Comparison of ENCODE assay signal across 13 cellular contexts in genomic region chrX:327660-328126, GRCh38. TPM values are rescaled to one million over a fixed set of nuclear protein-coding genes. Genes with fewer than 3 reads are reported as not detected.
DNase-seq lines count a peak whose midpoint lies in the region; ATAC-seq, FAIRE-seq and TF ChIP-seq lines count a peak whose summit lies in the region.
"Had no signal": no experiment of that assay in that cellular context is flagged by ENCODE, and none has a peak within 500 bp of the region (broad histone marks: within the 10 kb centered on the region; RNA-seq: fewer than 3 reads in every experiment).

No MANE protein-coding gene starts in this region.

- H3K9ac ChIP-seq in HepG2 (ENCODE audit: insufficient read depth, low read depth, low read length): no peak overlapping the region

- no peaks in the 10 kb centered on the region for H4K20me1 ChIP-seq in HepG2 (ENCODE audit: insufficient read depth, low read length)

- CTCF ChIA-PET in HepG2 (lab: Yijun Ruan, JAX; ENCODE audit: low intra/inter-chr PET ratio, low total read pairs): no interaction called here

- H3K4me2 ChIP-seq in HepG2 (ENCODE audit: low read depth, low read length): no peak overlapping the region

- FAIRE-seq in HepG2 (lab: Jason Lieb, UNC): no peak

- in situ Hi-C loops in HepG2 (cut with HindIII; ENCODE audit: extremely low pct_ligation_motif_present, low pct_unique_long_range_greater_than_20kb): no loop called here

- TF ChIP-seq POLR2A in heart left ventricle (IDR thresholded peaks at IDR 0.05): no peak
- TF ChIP-seq POLR2A in HepG2 (IDR thresholded peaks at IDR 0.05; ENCODE audit: insufficient read depth in 1 of 2, low read depth in 2 of 2, low read length in 2 of 2): no peak

- WGBS in heart left ventricle, 4 donors: 87 to 90% (median 88%) methylated on average over 31 to 33 of the region's 33 CpGs
- 42% methylated on average over 8 of the region's 33 CpGs for WGBS in HepG2 (ENCODE audit: low lambda C conversion rate)

- H3K36me3 ChIP-seq in heart left ventricle (peaks cover 0 to under 1% (median 0%) of the 10 kb centered on the region in 9 donors), right atrium auricular region (no peaks in the 10 kb centered on the region), HepG2 (replicated peaks in 1 of 2; ENCODE audit: control insufficient read depth in 1 of 2, insufficient read depth in 2 of 2, low read length in 2 of 2) (no peaks in the 10 kb centered on the region), H7 (replicated peaks; ENCODE audit: control insufficient read depth, insufficient read depth, low read length) (no peaks in the 10 kb centered on the region)

- H3K79me2 ChIP-seq in HepG2 (ENCODE audit: insufficient read depth, low read length): no peaks in the 10 kb centered on the region

- H2AFZ ChIP-seq in HepG2 (ENCODE audit: low read length): no peak overlapping the region

- POLR2A ChIA-PET in HepG2 (lab: Yijun Ruan, JAX): no interaction called here

- H3K9me3 ChIP-seq in heart left ventricle (no peaks in the 10 kb centered on the region), right atrium auricular region (no peaks in the 10 kb centered on the region), HepG2 (ENCODE audit: low read length) (no peaks in the 10 kb centered on the region)

- TF ChIP-seq RAD21 in HepG2 (CRISPR knock-in tag; IDR thresholded peaks at IDR 0.05): no peak

- no peak for TF ChIP-seq CTCF in heart left ventricle (IDR thresholded peaks at IDR 0.05)
- no peak for TF ChIP-seq CTCF in right atrium auricular region (IDR thresholded peaks at IDR 0.05)
- no peak for TF ChIP-seq CTCF in HepG2 (CRISPR knock-in tag; IDR thresholded peaks at IDR 0.05)

- no peak overlapping the region for H3K27ac ChIP-seq in heart left ventricle
- no peak overlapping the region for H3K27ac ChIP-seq in right atrium auricular region
- H3K27ac ChIP-seq in HepG2 (ENCODE audit: extremely low read length, insufficient read depth, low read length): no peak overlapping the region

- H3K4me3 ChIP-seq in heart left ventricle (no peak overlapping the region), right atrium auricular region (no peak overlapping the region), HepG2 (replicated peaks in 1 of 3; ENCODE audit: insufficient read depth in 1 of 3, low read depth in 2 of 3, low read length in 3 of 3) (no peak overlapping the region), H7 (ENCODE audit: insufficient read depth, low read depth, low read length) (no peak overlapping the region)

- ATAC-seq in heart left ventricle (no peak), HepG2 (no peak)
- ATAC-seq: HCT116 had no signal

- peaks cover 0 to 25% (median 5%) of the 10 kb centered on the region in 9 donors for H3K27me3 ChIP-seq in heart left ventricle
- no peaks in the 10 kb centered on the region for H3K27me3 ChIP-seq in right atrium auricular region
- H3K27me3 ChIP-seq in HepG2 (ENCODE audit: control insufficient read depth in 1 of 2, insufficient read depth in 2 of 2, low read length in 2 of 2): peaks cover 0 to 4% of the 10 kb centered on the region in 2 experiments; a peak in 1 of 5 replicates
- H3K27me3 ChIP-seq in H7 (ENCODE audit: control insufficient read depth, insufficient read depth, low read length): peaks cover 5% of the 10 kb centered on the region; the same call in 1 of the 2 replicates

- no TSS peak for BruUV-seq in HepG2 (replicated peaks; lab: Mats Ljungman, UMichigan)

- intact Hi-C loops in heart left ventricle (cut with DNase I): no loop called here
- intact Hi-C loops in HepG2 (cut with micrococcal nuclease; ENCODE audit: unreplicated experiment): loop anchor here (10.0 kb wide), 1 partner anchor 47 kb away; no protein-coding TSS in a partner anchor
- intact Hi-C loops in posterior vena cava (cut with DNase I): no loop called here

- TF ChIP-seq EP300 in HepG2 (IDR thresholded peaks at IDR 0.05; ENCODE audit: low read depth in 2 of 2, low read length in 2 of 2) (no peak), HepG2 (CRISPR knock-in tag; IDR thresholded peaks at IDR 0.05; ENCODE audit: borderline replicate concordance) (no peak)

- H3K4me1 ChIP-seq in heart left ventricle (peaks cover 0 to 16% (median 8%) of the 10 kb centered on the region in 12 donors), right atrium auricular region (peaks cover 0 to 25% of the 10 kb centered on the region in 2 donors), HepG2 (ENCODE audit: insufficient read depth, low read length) (peaks cover 34% of the 10 kb centered on the region)

- peak in 4 of 5 donors; percentile 14 to 55 (median 18) for DNase-seq in heart left ventricle
- no peak for DNase-seq in right atrium auricular region (ENCODE audit: low spot score)
- DNase-seq in HepG2 (ENCODE audit: low spot score): no peak
- peak; percentile 67 for DNase-seq in posterior vena cava (ENCODE audit: low spot score)
- no peak for DNase-seq in effector CD8-positive, alpha-beta T cell (lab: John Stamatoyannopoulos, UW)
- no peak for DNase-seq in CD1c-positive myeloid dendritic cell (ENCODE audit: extremely low spot score)
- DNase-seq in H7: no peak
- DNase-seq in RPMI8226: no peak
- DNase-seq: ACHN, NCI-H1048, NCI-H2227 treated with DMSO at 0.1 percent for 48 hours, NCI-H526 had no signal

RNA-seq across cellular contexts. Expression of gene GTPBP6, which starts 9.1 kb away (rescaled TPM):
- total RNA-seq in heart left ventricle (10 to 100 TPM; 31.3 to 71.5 (median 47.5) TPM), right atrium auricular region (10 to 100 TPM; 44.6 to 52.1 TPM), HepG2 (2016; rRNA removed; fragmentation: Illumina TruSeq; extraction: Trizol) (35.6 and 39.6 TPM in 2 replicates), posterior vena cava (10 to 100 TPM; 31.1 to 34.9 TPM)
- polyA plus RNA-seq in heart left ventricle (100 to 1,000 TPM in 1 of 2 donors, 10 to 100 TPM in 1; 50.6 to 102 TPM), HepG2 (2011; rRNA removed) (20.2 and 22.1 TPM in 2 replicates)
- 33.9 and 34.6 TPM in 2 replicates for total RNA-seq in HepG2 (2016; cell fraction: cytosol; rRNA removed; fragmentation: Illumina TruSeq; extraction: Trizol; ENCODE audit: low read depth)
- total RNA-seq in HepG2 (2016; cell fraction: insoluble cytoplasmic fraction; rRNA removed; fragmentation: Illumina TruSeq; extraction: Trizol): 32.3 and 41.0 TPM in 2 replicates
- 50.6 and 52.4 TPM in 2 replicates for total RNA-seq in HepG2 (2016; cell fraction: membrane; rRNA removed; fragmentation: Illumina TruSeq; extraction: Trizol)
- 17.0 and 20.4 TPM in 2 replicates for total RNA-seq in HepG2 (2016; cell fraction: nucleus; rRNA removed; fragmentation: Illumina TruSeq; extraction: Trizol)
- 18.4 and 31.3 TPM in 2 replicates for polyA plus RNA-seq in HepG2 (2011; cell fraction: cytosol; rRNA removed)
- 29.4 and 36.8 TPM in 2 replicates for polyA plus RNA-seq in HepG2 (2011; cell fraction: nucleus; rRNA removed)
- 16.6 and 18.3 TPM in 2 replicates for polyA plus RNA-seq in HepG2 (2012)
- polyA plus RNA-seq in HepG2 (2016; cell fraction: cytosol; fragmentation: Illumina TruSeq; extraction: Trizol; ENCODE audit: low read depth): 46.6 and 50.3 TPM in 2 replicates
- 38.1 and 42.7 TPM in 2 replicates for polyA plus RNA-seq in HepG2 (2016; cell fraction: insoluble cytoplasmic fraction; fragmentation: Illumina TruSeq; extraction: Trizol; ENCODE audit: low read depth)
- polyA plus RNA-seq in HepG2 (2016; cell fraction: membrane; fragmentation: Illumina TruSeq; extraction: Trizol; ENCODE audit: low read depth): 50.6 and 54.4 TPM in 2 replicates
- polyA plus RNA-seq in HepG2 (2016; cell fraction: nucleus; fragmentation: Illumina TruSeq; extraction: Trizol; ENCODE audit: insufficient read depth, low read depth): 41.5 and 48.9 TPM in 2 replicates
- 14.7 and 27.7 TPM in 2 replicates for polyA minus RNA-seq in HepG2 (2011; rRNA and poly(A)+ RNA removed; ENCODE audit: low replicate concordance)
- 10.6 and 14.2 TPM in 2 replicates for polyA minus RNA-seq in HepG2 (2011; cell fraction: cytosol; rRNA and poly(A)+ RNA removed)
- polyA minus RNA-seq in HepG2 (2011; cell fraction: nucleus; rRNA and poly(A)+ RNA removed): 4.7 and 7.2 TPM in 2 replicates
- 38.4 and 48.9 TPM in 2 replicates for total RNA-seq in H7 (2014; rRNA removed; shearing (Covaris generic))

RNA-seq across cellular contexts. Expression of gene PLCXD1, which starts 46.5 kb away (rescaled TPM):
- total RNA-seq in heart left ventricle (1 to 10 TPM in 7 of 9 donors, under 1 TPM in 2; 0.81 to 6.8 (median 3.0) TPM), right atrium auricular region (1 to 10 TPM; 2.2 to 3.0 TPM), HepG2 (2016; rRNA removed; fragmentation: Illumina TruSeq; extraction: Trizol) (87.7 and 111 TPM in 2 replicates), posterior vena cava (1 to 10 TPM; 3.1 to 5.6 TPM)
- polyA plus RNA-seq in heart left ventricle (10 to 100 TPM in 1 of 2 donors, 1 to 10 TPM in 1; 1.9 to 27.0 TPM), HepG2 (2011; rRNA removed) (153 and 202 TPM in 2 replicates)
- total RNA-seq in HepG2 (2016; cell fraction: cytosol; rRNA removed; fragmentation: Illumina TruSeq; extraction: Trizol; ENCODE audit: low read depth): 14.7 and 15.6 TPM in 2 replicates
- total RNA-seq in HepG2 (2016; cell fraction: insoluble cytoplasmic fraction; rRNA removed; fragmentation: Illumina TruSeq; extraction: Trizol): 93.5 and 100 TPM in 2 replicates
- 44.6 and 46.3 TPM in 2 replicates for total RNA-seq in HepG2 (2016; cell fraction: membrane; rRNA removed; fragmentation: Illumina TruSeq; extraction: Trizol)
- 61.7 and 72.3 TPM in 2 replicates for total RNA-seq in HepG2 (2016; cell fraction: nucleus; rRNA removed; fragmentation: Illumina TruSeq; extraction: Trizol)
- 97.5 and 98.8 TPM in 2 replicates for polyA plus RNA-seq in HepG2 (2011; cell fraction: cytosol; rRNA removed)
- 373 and 416 TPM in 2 replicates for polyA plus RNA-seq in HepG2 (2011; cell fraction: nucleus; rRNA removed)
- polyA plus RNA-seq in HepG2 (2012): 118 and 196 TPM in 2 replicates
- polyA plus RNA-seq in HepG2 (2016; cell fraction: cytosol; fragmentation: Illumina TruSeq; extraction: Trizol; ENCODE audit: low read depth): 10.9 TPM in 2 replicates
- polyA plus RNA-seq in HepG2 (2016; cell fraction: insoluble cytoplasmic fraction; fragmentation: Illumina TruSeq; extraction: Trizol; ENCODE audit: low read depth): 71.2 and 91.8 TPM in 2 replicates
- polyA plus RNA-seq in HepG2 (2016; cell fraction: membrane; fragmentation: Illumina TruSeq; extraction: Trizol; ENCODE audit: low read depth): 29.2 and 29.4 TPM in 2 replicates
- 178 and 219 TPM in 2 replicates for polyA plus RNA-seq in HepG2 (2016; cell fraction: nucleus; fragmentation: Illumina TruSeq; extraction: Trizol; ENCODE audit: insufficient read depth, low read depth)
- 70.5 and 467 TPM in 2 replicates for polyA minus RNA-seq in HepG2 (2011; rRNA and poly(A)+ RNA removed; ENCODE audit: low replicate concordance)
- polyA minus RNA-seq in HepG2 (2011; cell fraction: cytosol; rRNA and poly(A)+ RNA removed): 116 and 195 TPM in 2 replicates
- 115 and 118 TPM in 2 replicates for polyA minus RNA-seq in HepG2 (2011; cell fraction: nucleus; rRNA and poly(A)+ RNA removed)
- total RNA-seq in H7 (2014; rRNA removed; shearing (Covaris generic)): 86.3 and 92.0 TPM in 2 replicates

RNA-seq across cellular contexts. Expression of gene PPP2R3B, which starts 59.0 kb away (rescaled TPM):
- total RNA-seq in heart left ventricle: 100 to 1,000 TPM in 8 of 9 donors, 10 to 100 TPM in 1; 98.3 to 186 (median 113) TPM
- 100 to 1,000 TPM in 1 of 2 donors, 10 to 100 TPM in 1; 60.9 to 181 TPM for polyA plus RNA-seq in heart left ventricle
- total RNA-seq in right atrium auricular region: 10 to 100 TPM; 58.6 to 70.1 TPM
- total RNA-seq in HepG2 (2016; rRNA removed; fragmentation: Illumina TruSeq; extraction: Trizol): 10.2 and 17.0 TPM in 2 replicates
- 40.0 and 45.6 TPM in 2 replicates for total RNA-seq in HepG2 (2016; cell fraction: cytosol; rRNA removed; fragmentation: Illumina TruSeq; extraction: Trizol; ENCODE audit: low read depth)
- 9.9 and 18.2 TPM in 2 replicates for total RNA-seq in HepG2 (2016; cell fraction: insoluble cytoplasmic fraction; rRNA removed; fragmentation: Illumina TruSeq; extraction: Trizol)
- 24.0 and 29.4 TPM in 2 replicates for total RNA-seq in HepG2 (2016; cell fraction: membrane; rRNA removed; fragmentation: Illumina TruSeq; extraction: Trizol)
- 16.8 and 20.3 TPM in 2 replicates for total RNA-seq in HepG2 (2016; cell fraction: nucleus; rRNA removed; fragmentation: Illumina TruSeq; extraction: Trizol)
- polyA plus RNA-seq in HepG2 (2011; rRNA removed): 21.4 and 26.0 TPM in 2 replicates
- polyA plus RNA-seq in HepG2 (2011; cell fraction: cytosol; rRNA removed): 12.7 and 19.9 TPM in 2 replicates
- 123 and 149 TPM in 2 replicates for polyA plus RNA-seq in HepG2 (2011; cell fraction: nucleus; rRNA removed)
- polyA plus RNA-seq in HepG2 (2012): 9.5 and 14.7 TPM in 2 replicates
- polyA plus RNA-seq in HepG2 (2016; cell fraction: cytosol; fragmentation: Illumina TruSeq; extraction: Trizol; ENCODE audit: low read depth): 4.1 and 5.7 TPM in 2 replicates
- 11.5 and 12.7 TPM in 2 replicates for polyA plus RNA-seq in HepG2 (2016; cell fraction: insoluble cytoplasmic fraction; fragmentation: Illumina TruSeq; extraction: Trizol; ENCODE audit: low read depth)
- polyA plus RNA-seq in HepG2 (2016; cell fraction: membrane; fragmentation: Illumina TruSeq; extraction: Trizol; ENCODE audit: low read depth): 7.1 and 8.7 TPM in 2 replicates
- polyA plus RNA-seq in HepG2 (2016; cell fraction: nucleus; fragmentation: Illumina TruSeq; extraction: Trizol; ENCODE audit: insufficient read depth, low read depth): 43.6 and 49.3 TPM in 2 replicates
- polyA minus RNA-seq in HepG2 (2011; rRNA and poly(A)+ RNA removed; ENCODE audit: low replicate concordance): 25.0 and 39.8 TPM in 2 replicates
- 13.1 and 17.1 TPM in 2 replicates for polyA minus RNA-seq in HepG2 (2011; cell fraction: cytosol; rRNA and poly(A)+ RNA removed)
- 23.4 and 29.1 TPM in 2 replicates for polyA minus RNA-seq in HepG2 (2011; cell fraction: nucleus; rRNA and poly(A)+ RNA removed)
- total RNA-seq in posterior vena cava: 10 to 100 TPM; 17.9 to 23.4 TPM
- total RNA-seq in H7 (2014; rRNA removed; shearing (Covaris generic)): 63.1 and 113 TPM in 2 replicates

Comparison
In these comparisons a context has a peak if more than half of its experiments do, and no peak if none do; other contexts are left out.
1. DNase-seq: peak in heart left ventricle (4 of 5) and posterior vena cava (single experiment); none in right atrium auricular region (single experiment), HepG2 (single experiment), effector CD8-positive, alpha-beta T cell (single experiment), CD1c-positive myeloid dendritic cell (single experiment), H7 (single experiment) and RPMI8226 (single experiment).